In the genomic region with DNA sequence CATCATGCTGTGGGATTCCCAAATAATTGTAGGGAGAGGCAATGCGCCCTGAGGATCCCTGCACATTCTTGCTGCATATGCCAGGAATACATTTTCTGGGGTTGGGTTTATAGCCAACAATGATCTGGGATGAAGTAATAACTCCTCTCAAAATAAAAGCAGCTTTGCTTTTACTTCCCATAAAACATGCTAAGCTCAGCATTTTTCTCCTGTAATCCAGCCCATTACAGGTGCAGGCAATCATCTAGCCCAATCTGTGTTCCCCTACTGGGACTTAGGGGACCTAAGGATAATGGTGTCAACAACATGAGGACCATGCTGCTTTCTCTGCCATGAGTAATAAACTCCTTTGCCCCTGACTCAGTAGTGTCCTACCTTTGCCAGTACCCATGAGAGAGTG, we compare ENCODE assay signal across 2 cellular contexts.
TF ChIP-seq lines count a peak whose summit lies in the region.

No MANE protein-coding gene starts in this region.

TF ChIP-seq in HepG2, 621 proteins besides CTCF, POLR2A, EP300 and RAD21:
- TF ChIP-seq MAFF (IDR thresholded peaks at IDR 0.05; ENCODE audit: low read depth, low read length) (peak; percentile 90), SPEN (CRISPR knock-in tag; IDR thresholded peaks at IDR 0.05; ENCODE audit: low read depth) (no peak), ZNF773 (CRISPR knock-in tag; IDR thresholded peaks at IDR 0.05; ENCODE audit: borderline replicate concordance) (no peak), MAFK (conservative IDR thresholded peaks at IDR 0.05 in 1 of 2, IDR thresholded peaks at IDR 0.05 in 1 of 2; ENCODE audit: low read length in 2 of 2) (peak; percentile 66 to 91)
- TF ChIP-seq, protein P1, sequence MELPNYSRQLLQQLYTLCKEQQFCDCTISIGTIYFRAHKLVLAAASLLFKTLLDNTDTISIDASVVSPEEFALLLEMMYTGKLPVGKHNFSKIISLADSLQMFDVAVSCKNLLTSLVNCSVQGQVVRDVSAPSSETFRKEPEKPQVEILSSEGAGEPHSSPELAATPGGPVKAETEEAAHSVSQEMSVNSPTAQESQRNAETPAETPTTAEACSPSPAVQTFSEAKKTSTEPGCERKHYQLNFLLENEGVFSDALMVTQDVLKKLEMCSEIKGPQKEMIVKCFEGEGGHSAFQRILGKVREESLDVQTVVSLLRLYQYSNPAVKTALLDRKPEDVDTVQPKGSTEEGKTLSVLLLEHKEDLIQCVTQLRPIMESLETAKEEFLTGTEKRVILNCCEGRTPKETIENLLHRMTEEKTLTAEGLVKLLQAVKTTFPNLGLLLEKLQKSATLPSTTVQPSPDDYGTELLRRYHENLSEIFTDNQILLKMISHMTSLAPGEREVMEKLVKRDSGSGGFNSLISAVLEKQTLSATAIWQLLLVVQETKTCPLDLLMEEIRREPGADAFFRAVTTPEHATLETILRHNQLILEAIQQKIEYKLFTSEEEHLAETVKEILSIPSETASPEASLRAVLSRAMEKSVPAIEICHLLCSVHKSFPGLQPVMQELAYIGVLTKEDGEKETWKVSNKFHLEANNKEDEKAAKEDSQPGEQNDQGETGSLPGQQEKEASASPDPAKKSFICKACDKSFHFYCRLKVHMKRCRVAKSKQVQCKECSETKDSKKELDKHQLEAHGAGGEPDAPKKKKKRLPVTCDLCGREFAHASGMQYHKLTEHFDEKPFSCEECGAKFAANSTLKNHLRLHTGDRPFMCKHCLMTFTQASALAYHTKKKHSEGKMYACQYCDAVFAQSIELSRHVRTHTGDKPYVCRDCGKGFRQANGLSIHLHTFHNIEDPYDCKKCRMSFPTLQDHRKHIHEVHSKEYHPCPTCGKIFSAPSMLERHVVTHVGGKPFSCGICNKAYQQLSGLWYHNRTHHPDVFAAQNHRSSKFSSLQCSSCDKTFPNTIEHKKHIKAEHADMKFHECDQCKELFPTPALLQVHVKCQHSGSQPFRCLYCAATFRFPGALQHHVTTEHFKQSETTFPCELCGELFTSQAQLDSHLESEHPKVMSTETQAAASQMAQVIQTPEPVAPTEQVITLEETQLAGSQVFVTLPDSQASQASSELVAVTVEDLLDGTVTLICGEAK (IDR thresholded peaks at IDR 0.05), result no peak
- TF ChIP-seq, protein P1 (CRISPR knock-in tag; IDR thresholded peaks at IDR 0.05), result no peak

TF ChIP-seq in H1, 55 proteins besides CTCF, POLR2A, EP300 and RAD21:
- TF ChIP-seq MAFK (IDR thresholded peaks at IDR 0.05; ENCODE audit: low read depth, low read length), result peak; percentile 62
- no peak for TF ChIP-seq CBX8 (IDR thresholded peaks at IDR 0.05; ENCODE audit: borderline replicate concordance, low read depth, low read length)
